25 cellular contexts compared by ENCODE assay signal in the genomic region with DNA sequence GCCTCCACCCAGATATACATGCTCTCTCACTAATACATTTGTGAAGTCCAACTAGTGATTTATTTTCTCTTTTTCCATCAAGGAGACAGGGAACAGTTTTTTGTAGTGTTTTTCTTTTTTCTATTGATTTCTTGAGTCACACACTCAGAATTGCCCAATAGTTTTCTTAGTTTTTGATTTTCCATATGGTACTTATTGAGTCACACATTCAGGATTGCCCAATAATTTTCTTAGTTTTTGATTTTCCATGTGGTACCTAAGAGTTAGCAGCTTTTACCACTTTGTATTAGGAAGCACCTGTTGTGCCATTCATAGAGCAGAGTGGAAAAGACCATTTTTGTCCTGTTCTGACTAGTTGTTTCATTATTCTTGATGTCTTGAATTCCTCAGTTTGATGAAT.
"Had no signal": no experiment of that assay in that cellular context is flagged by ENCODE, and none has a peak within 500 bp of the region (broad histone marks: within the 10 kb centered on the region; RNA-seq: fewer than 3 reads in every experiment).

No MANE protein-coding gene starts in this region.

- H3K4me1 Mint-ChIP-seq: memory B cell; naive thymus-derived CD4-positive, alpha-beta T cell; stimulated activated naive B cell treated with anti-CD40 and anti-IgM and Interleukin-4, amounts not matched to agents 10 μg/mL and 1 μg/mL and 100 μg/mL, for 72 hours had no signal

- DNase-seq: islet precursor cell; left ventricle myocardium inferior; midbrain; mucosa of descending colon; naive thymus-derived CD4-positive, alpha-beta T cell; ovary; stimulated activated CD4-positive, alpha-beta T cell treated with anti-CD3 and anti-CD28 coated beads, Interleukin-12 subunit alpha, Interleukin-12 subunit beta, amount 100 ng/mL, for 4 hours; stimulated activated CD4-positive, alpha-beta T cell treated with anti-CD3 and anti-CD28 coated beads, Interleukin-15, amount 100 ng/mL, for 24 hours; stimulated activated CD4-positive, alpha-beta T cell treated with anti-CD3 and anti-CD28 coated beads, Interleukin-2, amount 100 ng/mL, for 24 hours; stimulated activated CD4-positive, alpha-beta T cell treated with anti-CD3 and anti-CD28 coated beads, Interleukin-4, amount 100 ng/mL, for 1 hour; stimulated activated naive B cell treated with anti-CD40 and anti-IgM and Interleukin-4, amounts not matched to agents 10 μg/mL and 1 μg/mL and 100 μg/mL, for 72 hours; stimulated activated naive CD8-positive, alpha-beta T cell treated with anti-CD3 and anti-CD28 coated beads, Interleukin-15, Interleukin-2, amounts not matched to agents 100 U/mL and 50 U/mL, for 24 hours; stomach; testis; thyroid gland; transverse colon; upper lobe of left lung had no signal

- H3K36me3 Mint-ChIP-seq: memory B cell; naive thymus-derived CD4-positive, alpha-beta T cell; natural killer cell treated with Interleukin-12 subunit alpha and Interleukin-12 subunit beta and Interleukin-15 and Interleukin-18, amount 100 ng/mL, for 72 hours; stimulated activated naive B cell treated with anti-CD40 and anti-IgM and Interleukin-4, amounts not matched to agents 10 μg/mL and 1 μg/mL and 100 μg/mL, for 72 hours had no signal

- H3K27me3 Mint-ChIP-seq: memory B cell; naive thymus-derived CD4-positive, alpha-beta T cell; natural killer cell treated with Interleukin-12 subunit alpha and Interleukin-12 subunit beta and Interleukin-15 and Interleukin-18, amount 100 ng/mL, for 72 hours; progenitor cell of endocrine pancreas; stimulated activated naive B cell treated with anti-CD40 and anti-IgM and Interleukin-4, amounts not matched to agents 10 μg/mL and 1 μg/mL and 100 μg/mL, for 72 hours had no signal

- H3K27ac ChIP-seq: left ventricle myocardium inferior, ovary, right atrium auricular region, skin epidermis, stomach, testis, thyroid gland, transverse colon, upper lobe of left lung, vagina had no signal

- H3K4me1 ChIP-seq: left ventricle myocardium inferior, right atrium auricular region, stomach, testis, thyroid gland, transverse colon, upper lobe of left lung, vagina had no signal

- H3K36me3 ChIP-seq: left ventricle myocardium inferior, ovary, right atrium auricular region, stomach, thyroid gland, transverse colon, upper lobe of left lung, vagina had no signal

- H3K4me3 Mint-ChIP-seq: memory B cell; naive thymus-derived CD4-positive, alpha-beta T cell; natural killer cell treated with Interleukin-12 subunit alpha and Interleukin-12 subunit beta and Interleukin-15 and Interleukin-18, amount 100 ng/mL, for 72 hours; stimulated activated naive B cell treated with anti-CD40 and anti-IgM and Interleukin-4, amounts not matched to agents 10 μg/mL and 1 μg/mL and 100 μg/mL, for 72 hours had no signal

- H3K27ac Mint-ChIP-seq: memory B cell; naive thymus-derived CD4-positive, alpha-beta T cell; natural killer cell treated with Interleukin-12 subunit alpha and Interleukin-12 subunit beta and Interleukin-15 and Interleukin-18, amount 100 ng/mL, for 72 hours; progenitor cell of endocrine pancreas; stimulated activated naive B cell treated with anti-CD40 and anti-IgM and Interleukin-4, amounts not matched to agents 10 μg/mL and 1 μg/mL and 100 μg/mL, for 72 hours had no signal

- H3K4me3 ChIP-seq: left ventricle myocardium inferior, lung, mucosa of descending colon, ovary, right atrium auricular region, skin epidermis, stomach, testis, thyroid gland, transverse colon, upper lobe of left lung, vagina had no signal

- H3K9me3 ChIP-seq: left ventricle myocardium inferior, mucosa of descending colon, ovary, right atrium auricular region, stomach, testis, thyroid gland, transverse colon, upper lobe of left lung, vagina had no signal

- H3K27me3 ChIP-seq: ovary, right atrium auricular region, stomach, testis, thyroid gland, transverse colon, upper lobe of left lung, vagina had no signal

- ATAC-seq: mucosa of descending colon; naive thymus-derived CD4-positive, alpha-beta T cell; natural killer cell treated with Interleukin-12 subunit alpha and Interleukin-12 subunit beta and Interleukin-15 and Interleukin-18, amount 100 ng/mL, for 72 hours; sciatic nerve; stimulated activated naive B cell treated with anti-CD40 and anti-IgM and Interleukin-4, amounts not matched to agents 10 μg/mL and 1 μg/mL and 100 μg/mL, for 72 hours; stimulated activated naive CD8-positive, alpha-beta T cell treated with anti-CD3 and anti-CD28 coated beads, Interleukin-15, Interleukin-2, amounts not matched to agents 100 U/mL and 50 U/mL, for 24 hours had no signal
